In the genomic region with DNA sequence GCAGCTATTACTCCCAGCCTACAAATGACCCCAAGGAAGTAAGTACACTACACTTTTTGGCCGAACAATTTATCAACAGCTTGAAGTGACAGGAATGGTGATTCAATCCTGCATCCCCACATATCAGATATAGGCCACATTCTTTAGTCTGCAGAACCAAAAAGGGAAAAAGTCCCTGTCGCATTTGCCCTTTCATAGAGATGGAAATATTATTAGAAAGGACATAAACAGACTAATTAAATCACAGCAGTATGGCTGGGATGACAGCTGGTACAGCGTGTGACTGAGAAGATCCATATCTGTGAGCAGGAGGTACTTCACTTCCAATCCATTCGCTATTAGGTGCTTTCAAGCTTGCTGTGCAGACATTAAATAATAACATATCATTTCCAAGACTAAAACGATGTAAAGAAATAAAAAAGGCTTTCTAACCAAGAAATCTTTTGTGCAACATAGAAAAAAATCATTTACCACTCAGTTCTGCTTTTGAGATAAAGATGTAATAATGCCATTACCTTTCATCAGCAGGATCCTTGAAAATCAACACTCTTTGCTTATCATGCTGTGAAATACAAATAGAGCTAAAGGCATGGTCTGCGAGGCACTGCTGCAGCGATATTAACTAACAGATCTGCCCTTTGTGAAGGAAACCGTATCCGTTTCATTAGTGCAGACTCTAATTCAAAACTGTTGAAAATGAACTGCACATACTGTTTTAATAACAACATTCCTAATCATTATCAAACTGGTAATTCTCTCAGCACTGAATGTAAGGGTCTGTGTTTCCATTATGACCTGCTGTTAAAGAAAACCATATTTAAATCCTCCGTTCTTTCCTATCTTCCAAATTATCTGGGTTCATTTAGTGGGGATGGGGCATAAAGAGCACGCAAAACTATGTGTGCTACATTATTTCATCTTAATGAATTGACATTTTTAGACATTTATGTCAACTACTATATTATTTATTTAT, we compare ENCODE assay signal across 15 cellular contexts.
DNase-seq lines count a peak whose midpoint lies in the region; ATAC-seq and TF ChIP-seq lines count a peak whose summit lies in the region.
"Had no signal": no experiment of that assay in that cellular context is flagged by ENCODE, and none has a peak within 500 bp of the region (broad histone marks: within the 10 kb centered on the region; RNA-seq: fewer than 3 reads in every experiment).

No MANE protein-coding gene starts in this region.

- 64 to 74% methylated on average over 7 to 11 of the region's 11 CpGs for WGBS in ectodermal cell, 2 experiments

- TF ChIP-seq CTCF in upper lobe of right lung (IDR thresholded peaks at IDR 0.05), result no peak

- H3K27ac ChIP-seq in ectodermal cell (ENCODE audit: insufficient read depth, low read depth, low read length, poor library complexity, severe bottlenecking) (peak overlapping the region; percentile 33), upper lobe of right lung (no peak overlapping the region)
- H3K27ac ChIP-seq: parathyroid adenoma, SJSA1, spleen had no signal

- no peaks in the 10 kb centered on the region for H3K4me1 ChIP-seq in ectodermal cell (ENCODE audit: control insufficient read depth, insufficient read depth, low read length)
- peaks cover 12% of the 10 kb centered on the region for H3K4me1 ChIP-seq in upper lobe of right lung
- H3K4me1 ChIP-seq: SJSA1 had no signal

- H3K27me3 ChIP-seq in ectodermal cell (ENCODE audit: control insufficient read depth, insufficient read depth, low read length, poor library complexity, severe bottlenecking) (no peaks in the 10 kb centered on the region), upper lobe of right lung (no peaks in the 10 kb centered on the region)
- H3K27me3 ChIP-seq: SJSA1, spleen had no signal

- no peak for ATAC-seq in upper lobe of right lung
- ATAC-seq: CD8-positive, alpha-beta T cell had no signal

- no peak overlapping the region for H3K4me3 ChIP-seq in ectodermal cell (ENCODE audit: insufficient read depth, low read depth, low read length)
- no peak overlapping the region for H3K4me3 ChIP-seq in upper lobe of right lung
- H3K4me3 ChIP-seq: SJSA1, spleen had no signal

- peak; percentile 18 for DNase-seq in NCI-H510A treated with DMSO at 0.1 percent for 48 hours (lab: John Stamatoyannopoulos, UW)
- no peak for DNase-seq in NCI-H510A (lab: John Stamatoyannopoulos, UW)
- DNase-seq in NCI-H2171 (lab: John Stamatoyannopoulos, UW), result peak; percentile 71
- DNase-seq in retina, result peak; percentile 73
- DNase-seq in OCI-M2 (lab: John Stamatoyannopoulos, UW; ENCODE audit: unreplicated experiment), result no peak
- DNase-seq in upper lobe of right lung, result no peak
- DNase-seq in stimulated activated CD4-positive, alpha-beta T cell treated with anti-CD3 and anti-CD28 coated beads, Interleukin-2, amount 100 ng/mL, for 24 hours, result no peak
- DNase-seq: anterior cingulate cortex; CD8-positive, alpha-beta T cell; H9; Karpas-422; spleen had no signal

- no peaks in the 10 kb centered on the region for H3K36me3 ChIP-seq in ectodermal cell (ENCODE audit: control insufficient read depth, insufficient read depth, low read length)
- H3K36me3 ChIP-seq in upper lobe of right lung, result no peaks in the 10 kb centered on the region
- H3K36me3 ChIP-seq: SJSA1, spleen had no signal

- H3K9me3 ChIP-seq in ectodermal cell (ENCODE audit: control insufficient read depth, low read length) (no peaks in the 10 kb centered on the region), upper lobe of right lung (no peaks in the 10 kb centered on the region)
- H3K9me3 ChIP-seq: SJSA1, spleen had no signal

- intact Hi-C loops in upper lobe of right lung (cut with DNase I), result no loop called here

Comparison
In these comparisons a context has a peak if more than half of its experiments do, and no peak if none do; other contexts are left out.
1. DNase-seq: peak in NCI-H510A treated with DMSO at 0.1 percent for 48 hours (single experiment), NCI-H2171 (single experiment) and retina (single experiment); none in NCI-H510A (single experiment), OCI-M2 (single experiment), upper lobe of right lung (single experiment) and stimulated activated CD4-positive, alpha-beta T cell treated with anti-CD3 and anti-CD28 coated beads, Interleukin-2, amount 100 ng/mL, for 24 hours (0 of 2).